1 cellular context compared by ENCODE assay signal in the genomic region with DNA sequence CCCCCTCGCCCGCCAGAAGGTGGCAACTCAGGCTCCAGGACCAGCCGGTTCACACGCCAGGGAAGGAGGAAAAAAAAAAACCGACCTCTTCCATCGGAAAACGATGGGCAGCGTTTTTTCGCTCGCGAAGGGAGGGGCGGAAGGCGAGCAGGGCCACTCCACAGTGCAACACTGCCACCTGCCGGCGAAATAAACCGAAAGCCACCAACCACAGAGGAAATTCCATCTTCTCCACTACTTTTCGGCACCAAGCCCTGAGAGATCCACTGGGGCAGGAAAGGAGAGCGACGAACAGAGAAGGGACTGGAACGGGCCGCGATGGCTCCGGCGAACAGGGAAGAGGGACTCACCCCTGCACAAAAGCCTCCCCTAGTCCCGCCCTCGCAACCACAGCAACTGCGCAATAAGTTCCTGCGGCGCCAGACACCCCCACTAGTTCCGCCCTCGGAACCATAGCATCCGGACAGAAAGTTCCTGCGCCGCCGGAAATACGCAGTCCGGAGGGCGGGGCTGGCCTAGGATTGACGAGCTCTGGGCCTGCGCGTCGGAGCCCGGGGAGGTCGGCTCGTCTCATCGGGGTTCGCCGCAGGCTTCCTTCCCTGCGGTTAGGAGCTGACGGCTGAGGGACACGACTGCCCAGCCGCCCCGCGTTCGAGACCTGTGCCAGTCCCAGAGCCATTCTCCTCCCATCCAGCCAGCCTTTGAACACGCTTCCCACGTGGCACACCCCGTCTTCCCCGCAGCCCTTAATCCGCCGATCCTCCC.
A peak's percentile ranks its signal among the peaks of the same experiment; 100 is the strongest.
TF ChIP-seq lines count a peak whose summit lies in the region.

No MANE protein-coding gene starts in this region.

TF ChIP-seq in HEK293, 187 proteins besides CTCF, POLR2A, EP300 and RAD21 (continued from another document and continues in another):
- peak; percentile 36; the same call in 1 of the 2 replicates for TF ChIP-seq ZNF398 (tag by site-specific recombination; IDR thresholded peaks at IDR 0.05)
- TF ChIP-seq ZNF664 (tag by site-specific recombination; IDR thresholded peaks at IDR 0.05), result 0 out of 2 replicates have a peak, but pooled peaks have one; percentile 42
- TF ChIP-seq ZNF48 (tag by site-specific recombination; IDR thresholded peaks at IDR 0.05), result no peak
- peak; percentile 78 for TF ChIP-seq ZNF843 (tag by site-specific recombination; IDR thresholded peaks at IDR 0.05)
- 0 out of 2 replicates have a peak, but pooled peaks have one; percentile 23 for TF ChIP-seq ZSCAN16 (tag by site-specific recombination; IDR thresholded peaks at IDR 0.05)
- no peak for TF ChIP-seq ZNF548 (tag by site-specific recombination; IDR thresholded peaks at IDR 0.05)
- TF ChIP-seq ZNF677 (tag by site-specific recombination; IDR thresholded peaks at IDR 0.05), result peak; percentile 98
- 0 out of 2 replicates have a peak, but pooled peaks have one; percentile 54 for TF ChIP-seq KLF16 (tag by site-specific recombination; IDR thresholded peaks at IDR 0.05)
- TF ChIP-seq, protein P1, sequence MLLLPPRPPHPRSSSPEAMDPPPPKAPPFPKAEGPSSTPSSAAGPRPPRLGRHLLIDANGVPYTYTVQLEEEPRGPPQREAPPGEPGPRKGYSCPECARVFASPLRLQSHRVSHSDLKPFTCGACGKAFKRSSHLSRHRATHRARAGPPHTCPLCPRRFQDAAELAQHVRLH (tag by site-specific recombination; IDR thresholded peaks at IDR 0.05), result peak; percentile 75; the same call in 1 of the 2 replicates
- peak; percentile 74 for TF ChIP-seq ZNF366 (tag by site-specific recombination; conservative IDR thresholded peaks at IDR 0.05)
- TF ChIP-seq ZNF394 (tag by site-specific recombination; IDR thresholded peaks at IDR 0.05; ENCODE audit: borderline replicate concordance), result peak; percentile 75
- 0 out of 2 replicates have a peak, but pooled peaks have one; percentile 12 for TF ChIP-seq PRDM1 (tag by site-specific recombination; IDR thresholded peaks at IDR 0.05)
- TF ChIP-seq ZNF561 (tag by site-specific recombination; IDR thresholded peaks at IDR 0.05; ENCODE audit: borderline replicate concordance), result peak; percentile 65; the same call in 1 of the 2 replicates
- peak; percentile 79 for TF ChIP-seq ZNF692 (tag by site-specific recombination; IDR thresholded peaks at IDR 0.05)
- TF ChIP-seq TSHZ1 (tag by site-specific recombination; IDR thresholded peaks at IDR 0.05; ENCODE audit: borderline replicate concordance), result peak; percentile 72; the same call in 1 of the 2 replicates
- no peak for TF ChIP-seq ZNF404 (tag by site-specific recombination; IDR thresholded peaks at IDR 0.05)
- no peak for TF ChIP-seq ZNF223 (tag by site-specific recombination; IDR thresholded peaks at IDR 0.05)
- peak; percentile 87; the same call in 1 of the 2 replicates for TF ChIP-seq ZSCAN23 (tag by site-specific recombination; IDR thresholded peaks at IDR 0.05)
- peak; percentile 55; the same call in 1 of the 2 replicates for TF ChIP-seq ZNF423 (tag by site-specific recombination; IDR thresholded peaks at IDR 0.05)
- peak; percentile 93 for TF ChIP-seq ZNF324 (tag by site-specific recombination; IDR thresholded peaks at IDR 0.05)
- TF ChIP-seq ZBTB7A (tag by site-specific recombination; IDR thresholded peaks at IDR 0.05; ENCODE audit: low read depth), result 0 out of 2 replicates have a peak, but pooled peaks have one; percentile 17
- peak; percentile 84 for TF ChIP-seq ZNF660 (tag by site-specific recombination; IDR thresholded peaks at IDR 0.05)
- no peak for TF ChIP-seq ZNF704 (tag by site-specific recombination; IDR thresholded peaks at IDR 0.05)
- TF ChIP-seq ZNF639 (tag by site-specific recombination; IDR thresholded peaks at IDR 0.05), result peak; percentile 97
- peak; percentile 71; the same call in 1 of the 2 replicates for TF ChIP-seq KLF7 (tag by site-specific recombination; IDR thresholded peaks at IDR 0.05; ENCODE audit: borderline replicate concordance)
- peak; percentile 94 for TF ChIP-seq SP2 (tag by site-specific recombination; IDR thresholded peaks at IDR 0.05)
- TF ChIP-seq KLF1 (tag by site-specific recombination; IDR thresholded peaks at IDR 0.05), result peak; percentile 29; the same call in 1 of the 2 replicates
- TF ChIP-seq BCL6B (tag by site-specific recombination; IDR thresholded peaks at IDR 0.05), result no peak
- TF ChIP-seq GLIS1 (tag by site-specific recombination; IDR thresholded peaks at IDR 0.05), result peak; percentile 73
- 0 out of 2 replicates have a peak, but pooled peaks have one; percentile 14 for TF ChIP-seq ZNF221 (tag by site-specific recombination; IDR thresholded peaks at IDR 0.05; ENCODE audit: borderline replicate concordance)
- 0 out of 2 replicates have a peak, but pooled peaks have one; percentile 52 for TF ChIP-seq YY2 (tag by site-specific recombination; IDR thresholded peaks at IDR 0.05)
- peak; percentile 82 for TF ChIP-seq ZFHX2 (tag by site-specific recombination; conservative IDR thresholded peaks at IDR 0.05)
- TF ChIP-seq ZBTB48 (tag by site-specific recombination; IDR thresholded peaks at IDR 0.05), result peak; percentile 77; the same call in 1 of the 2 replicates
- TF ChIP-seq ZBTB1 (tag by site-specific recombination; IDR thresholded peaks at IDR 0.05), result peak; percentile 78; the same call in 1 of the 2 replicates
- peak; percentile 38; the same call in 1 of the 2 replicates for TF ChIP-seq PRDM6 (tag by site-specific recombination; IDR thresholded peaks at IDR 0.05)
- TF ChIP-seq PRDM10 (tag by site-specific recombination; IDR thresholded peaks at IDR 0.05), result peak; percentile 72
